In genomic region chr4:17096692-17097091, GRCh38 we compare ENCODE assay signal across 22 cellular contexts.
DNase-seq lines count a peak whose midpoint lies in the region; ATAC-seq, FAIRE-seq and TF ChIP-seq lines count a peak whose summit lies in the region.
"Had no signal": no experiment of that assay in that cellular context is flagged by ENCODE, and none has a peak within 500 bp of the region (broad histone marks: within the 10 kb centered on the region; RNA-seq: fewer than 3 reads in every experiment).

No MANE protein-coding gene starts in this region.

- CTCF ChIA-PET in HepG2 (lab: Yijun Ruan, JAX; ENCODE audit: low intra/inter-chr PET ratio, low total read pairs) = no interaction called here

- H3K9ac ChIP-seq in HepG2 (ENCODE audit: insufficient read depth, low read depth, low read length) = no peak overlapping the region
- H3K9ac ChIP-seq in SK-N-MC (ENCODE audit: insufficient read length) = peak overlapping the region; percentile 47
- H3K9ac ChIP-seq: BLaER1 had no signal

- H3K27me3 ChIP-seq in HepG2 (ENCODE audit: control insufficient read depth in 1 of 2, insufficient read depth in 2 of 2, low read length in 2 of 2) (no peaks in the 10 kb centered on the region), right lobe of liver (no peaks in the 10 kb centered on the region)
- H3K27me3 ChIP-seq: BLaER1 had no signal

- no peak overlapping the region for H3K4me2 ChIP-seq in HepG2 (ENCODE audit: low read depth, low read length)
- H3K4me2 ChIP-seq: BLaER1 had no signal

- in situ Hi-C loops in HepG2 (cut with HindIII; ENCODE audit: extremely low pct_ligation_motif_present, low pct_unique_long_range_greater_than_20kb) = no loop called here

- H3K9me3 ChIP-seq in HepG2 (ENCODE audit: low read length) (no peaks in the 10 kb centered on the region), right lobe of liver (no peaks in the 10 kb centered on the region), SK-N-MC (ENCODE audit: low read depth, low read length) (no peaks in the 10 kb centered on the region)
- H3K9me3 ChIP-seq: BLaER1, Caco-2 had no signal

- no peak for TF ChIP-seq RAD21 in HepG2 (CRISPR knock-in tag; IDR thresholded peaks at IDR 0.05)

- H4K20me1 ChIP-seq in HepG2 (ENCODE audit: insufficient read depth, low read length) = no peaks in the 10 kb centered on the region
- H4K20me1 ChIP-seq: BLaER1 had no signal

- no peak overlapping the region for H2AFZ ChIP-seq in HepG2 (ENCODE audit: low read length)

- no peaks in the 10 kb centered on the region for H3K36me3 ChIP-seq in HepG2 (replicated peaks in 1 of 2; ENCODE audit: control insufficient read depth in 1 of 2, insufficient read depth in 2 of 2, low read length in 2 of 2)
- no peaks in the 10 kb centered on the region for H3K36me3 ChIP-seq in right lobe of liver
- no peaks in the 10 kb centered on the region for H3K36me3 ChIP-seq in SK-N-MC (ENCODE audit: insufficient read depth, low read length)
- H3K36me3 ChIP-seq: BLaER1 had no signal

- H3K4me3 ChIP-seq in HepG2 (replicated peaks in 1 of 3; ENCODE audit: insufficient read depth in 1 of 3, low read depth in 2 of 3, low read length in 3 of 3) (no peak overlapping the region), right lobe of liver (no peak overlapping the region), SK-N-MC (no peak overlapping the region), fibroblast of pulmonary artery (replicated peaks; ENCODE audit: low read depth, low read length) (no peak overlapping the region), retinal pigment epithelial cell (ENCODE audit: low read length) (no peak overlapping the region)
- H3K4me3 ChIP-seq: BLaER1 had no signal

- TF ChIP-seq EP300 in HepG2 (IDR thresholded peaks at IDR 0.05; ENCODE audit: low read depth in 2 of 2, low read length in 2 of 2) = no peak
- no peak for TF ChIP-seq EP300 in HepG2 (CRISPR knock-in tag; IDR thresholded peaks at IDR 0.05; ENCODE audit: borderline replicate concordance)

- H3K79me2 ChIP-seq in HepG2 (ENCODE audit: insufficient read depth, low read length) = no peaks in the 10 kb centered on the region

- H3K4me1 ChIP-seq in HepG2 (ENCODE audit: insufficient read depth, low read length) = no peaks in the 10 kb centered on the region
- no peaks in the 10 kb centered on the region for H3K4me1 ChIP-seq in right lobe of liver
- H3K4me1 ChIP-seq: BLaER1, Caco-2 had no signal

- TF ChIP-seq CTCF in HepG2 (CRISPR knock-in tag; IDR thresholded peaks at IDR 0.05) (no peak), right lobe of liver (IDR thresholded peaks at IDR 0.05) (no peak), fibroblast of pulmonary artery (IDR thresholded peaks at IDR 0.05; ENCODE audit: low read length, missing control alignments) (no peak), retinal pigment epithelial cell (conservative IDR thresholded peaks at IDR 0.05; ENCODE audit: low read depth, low read length) (no peak)

- POLR2A ChIA-PET in HepG2 (lab: Yijun Ruan, JAX) = no interaction called here

- intact Hi-C loops in HepG2 (cut with micrococcal nuclease; ENCODE audit: unreplicated experiment) (no loop called here), right lobe of liver (cut with DNase I) (no loop called here)

- TF ChIP-seq POLR2A in HepG2 (IDR thresholded peaks at IDR 0.05; ENCODE audit: insufficient read depth in 1 of 2, low read depth in 2 of 2, low read length in 2 of 2) (no peak), right lobe of liver (IDR thresholded peaks at IDR 0.05) (no peak)

- 23% methylated on average over 5 of the region's 5 CpGs for WGBS in HepG2 (ENCODE audit: low lambda C conversion rate)
- WGBS in right lobe of liver (ENCODE audit: insufficient coverage, low coverage, low lambda C conversion rate, missing lambda C conversion rate) = 53% methylated on average over 5 of the region's 5 CpGs

- H3K27ac ChIP-seq in HepG2 (ENCODE audit: extremely low read length, insufficient read depth, low read length) = no peak overlapping the region
- no peak overlapping the region for H3K27ac ChIP-seq in right lobe of liver
- peak overlapping the region; percentile 100 for H3K27ac ChIP-seq in SK-N-MC
- H3K27ac ChIP-seq: 22Rv1, BLaER1, C4-2B had no signal

- no TSS peak for BruUV-seq in HepG2 (replicated peaks; lab: Mats Ljungman, UMichigan)

- ATAC-seq in HepG2 (no peak), right lobe of liver (no peak), HG02623 (IDR thresholded peaks at IDR 0.05; ENCODE audit: unreplicated experiment) (no peak)
- ATAC-seq: CD8-positive, alpha-beta T cell; HCT116 had no signal

- no peak for FAIRE-seq in HepG2 (lab: Jason Lieb, UNC)
- FAIRE-seq: A204.1, G401.6, GM12892 had no signal

- no peak for DNase-seq in HepG2 (ENCODE audit: low spot score)
- DNase-seq in right lobe of liver = no peak
- no peak for DNase-seq in SK-N-MC (ENCODE audit: low read depth, low spot score)
- peak; percentile 13 for DNase-seq in fibroblast of pulmonary artery (ENCODE audit: low read depth)
- peak; percentile 10 for DNase-seq in retinal pigment epithelial cell (ENCODE audit: low read depth)
- no peak for DNase-seq in NOMO-1 treated with DMSO at 0.1 percent for 48 hours (lab: John Stamatoyannopoulos, UW; ENCODE audit: unreplicated experiment)
- no peak for DNase-seq in NCI-H748 (lab: John Stamatoyannopoulos, UW; ENCODE audit: unreplicated experiment)
- DNase-seq: ACHN; Caco-2; CD4-positive, CD25-positive, alpha-beta regulatory T cell; CD8-positive, alpha-beta T cell; DMS153; DND-41; H9 had no signal

TF ChIP-seq in HepG2, 621 proteins besides CTCF, POLR2A, EP300 and RAD21:
- TF ChIP-seq CREB1 (IDR thresholded peaks at IDR 0.05) (peak; percentile 55), CREB1 (CRISPR knock-in tag; IDR thresholded peaks at IDR 0.05) (no peak), ZNF552 (CRISPR knock-in tag; IDR thresholded peaks at IDR 0.05; ENCODE audit: borderline replicate concordance) (no peak), YEATS2 (CRISPR knock-in tag; IDR thresholded peaks at IDR 0.05; ENCODE audit: borderline replicate concordance) (no peak), HNRNPLL (IDR thresholded peaks at IDR 0.05; ENCODE audit: low read depth, low read length, poor library complexity, severe bottlenecking) (no peak), TP53 (CRISPR knock-in tag; conservative IDR thresholded peaks at IDR 0.05) (no peak), ZMYM3 (CRISPR knock-in tag; IDR thresholded peaks at IDR 0.05) (no peak)
- TF ChIP-seq, protein P1, sequence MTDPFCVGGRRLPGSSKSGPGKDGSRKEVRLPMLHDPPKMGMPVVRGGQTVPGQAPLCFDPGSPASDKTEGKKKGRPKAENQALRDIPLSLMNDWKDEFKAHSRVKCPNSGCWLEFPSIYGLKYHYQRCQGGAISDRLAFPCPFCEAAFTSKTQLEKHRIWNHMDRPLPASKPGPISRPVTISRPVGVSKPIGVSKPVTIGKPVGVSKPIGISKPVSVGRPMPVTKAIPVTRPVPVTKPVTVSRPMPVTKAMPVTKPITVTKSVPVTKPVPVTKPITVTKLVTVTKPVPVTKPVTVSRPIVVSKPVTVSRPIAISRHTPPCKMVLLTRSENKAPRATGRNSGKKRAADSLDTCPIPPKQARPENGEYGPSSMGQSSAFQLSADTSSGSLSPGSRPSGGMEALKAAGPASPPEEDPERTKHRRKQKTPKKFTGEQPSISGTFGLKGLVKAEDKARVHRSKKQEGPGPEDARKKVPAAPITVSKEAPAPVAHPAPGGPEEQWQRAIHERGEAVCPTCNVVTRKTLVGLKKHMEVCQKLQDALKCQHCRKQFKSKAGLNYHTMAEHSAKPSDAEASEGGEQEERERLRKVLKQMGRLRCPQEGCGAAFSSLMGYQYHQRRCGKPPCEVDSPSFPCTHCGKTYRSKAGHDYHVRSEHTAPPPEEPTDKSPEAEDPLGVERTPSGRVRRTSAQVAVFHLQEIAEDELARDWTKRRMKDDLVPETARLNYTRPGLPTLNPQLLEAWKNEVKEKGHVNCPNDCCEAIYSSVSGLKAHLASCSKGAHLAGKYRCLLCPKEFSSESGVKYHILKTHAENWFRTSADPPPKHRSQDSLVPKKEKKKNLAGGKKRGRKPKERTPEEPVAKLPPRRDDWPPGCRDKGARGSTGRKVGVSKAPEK (CRISPR knock-in tag; IDR thresholded peaks at IDR 0.05; ENCODE audit: borderline replicate concordance) = no peak

Comparison
In these comparisons a context has a peak if more than half of its experiments do, and no peak if none do; other contexts are left out.
1. DNase-seq: peak in fibroblast of pulmonary artery (single experiment) and retinal pigment epithelial cell (single experiment); none in HepG2 (single experiment), right lobe of liver (0 of 3), SK-N-MC (single experiment), NOMO-1 treated with DMSO at 0.1 percent for 48 hours (single experiment) and NCI-H748 (single experiment).